22 cellular contexts compared by ENCODE assay signal in the genomic region with DNA sequence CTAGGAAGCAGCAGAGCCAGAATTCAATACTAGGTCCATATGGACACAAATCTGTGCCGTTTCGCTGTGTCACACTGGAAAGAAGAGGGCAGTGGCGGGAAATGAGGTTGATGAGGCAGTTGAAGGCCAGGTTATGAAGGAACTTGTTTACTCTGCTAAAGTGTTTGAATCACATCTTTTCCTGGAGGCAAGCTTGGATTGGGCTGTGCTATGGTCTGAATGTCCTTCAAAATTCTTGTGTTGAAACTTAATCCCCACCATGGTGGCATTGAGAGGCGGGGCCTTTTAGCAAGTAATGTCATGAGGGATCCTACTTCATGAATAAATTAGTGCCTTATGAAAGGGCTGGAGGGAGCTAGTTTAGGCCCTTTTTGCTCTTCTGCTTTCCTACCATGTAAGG. TPM values are rescaled to one million over a fixed set of nuclear protein-coding genes. Genes with fewer than 3 reads are reported as not detected.
DNase-seq lines count a peak whose midpoint lies in the region; ATAC-seq, FAIRE-seq and TF ChIP-seq lines count a peak whose summit lies in the region.
"Had no signal": no experiment of that assay in that cellular context is flagged by ENCODE, and none has a peak within 500 bp of the region (broad histone marks: within the 10 kb centered on the region; RNA-seq: fewer than 3 reads in every experiment).

No MANE protein-coding gene starts in this region.

- H3K9me3 Mint-ChIP-seq in astrocyte (ENCODE audit: unreplicated experiment): no peaks in the 10 kb centered on the region
- H3K9me3 Mint-ChIP-seq: CD8-positive, alpha-beta T cell; HFFc6 had no signal

- in situ Hi-C loops in HepG2 (cut with HindIII; ENCODE audit: extremely low pct_ligation_motif_present, low pct_unique_long_range_greater_than_20kb): no loop called here

- H3K4me3 Mint-ChIP-seq in astrocyte (ENCODE audit: unreplicated experiment): no peak overlapping the region
- H3K4me3 Mint-ChIP-seq: CD4-positive, CD25-positive, alpha-beta regulatory T cell; CD8-positive, alpha-beta T cell; GM23338; HFFc6 had no signal

- H3K9me3 ChIP-seq in HepG2 (ENCODE audit: low read length) (no peaks in the 10 kb centered on the region), right lobe of liver (no peaks in the 10 kb centered on the region), astrocyte (ENCODE audit: insufficient read depth, low read depth, low read length) (no peaks in the 10 kb centered on the region)
- H3K9me3 ChIP-seq: A549, Caco-2, HAP-1 had no signal

- H3K4me1 Mint-ChIP-seq in astrocyte (ENCODE audit: low read depth, unreplicated experiment): no peaks in the 10 kb centered on the region

- ATAC-seq in HepG2 (no peak), right lobe of liver (no peak)
- ATAC-seq: A549; CD8-positive, alpha-beta T cell; GM12878; GM23338 had no signal

- no peak overlapping the region for H3K27ac Mint-ChIP-seq in astrocyte (ENCODE audit: unreplicated experiment)
- H3K27ac Mint-ChIP-seq: GM23338, HFFc6 had no signal

- H3K27ac ChIP-seq in HepG2 (ENCODE audit: extremely low read length, insufficient read depth, low read length) (no peak overlapping the region), right lobe of liver (no peak overlapping the region), astrocyte (ENCODE audit: low read depth, low read length) (no peak overlapping the region)
- H3K27ac ChIP-seq: A549 had no signal

- BruUV-seq in HepG2 (replicated peaks; lab: Mats Ljungman, UMichigan): no TSS peak

- TF ChIP-seq EP300 in HepG2 (IDR thresholded peaks at IDR 0.05; ENCODE audit: low read depth in 2 of 2, low read length in 2 of 2): no peak
- TF ChIP-seq EP300 in HepG2 (CRISPR knock-in tag; IDR thresholded peaks at IDR 0.05; ENCODE audit: borderline replicate concordance): no peak

- H3K27me3 Mint-ChIP-seq in astrocyte (ENCODE audit: low read depth, unreplicated experiment): no peaks in the 10 kb centered on the region
- H3K27me3 Mint-ChIP-seq: CD4-positive, CD25-positive, alpha-beta regulatory T cell had no signal

- no peaks in the 10 kb centered on the region for H3K36me3 ChIP-seq in HepG2 (replicated peaks in 1 of 2; ENCODE audit: control insufficient read depth in 1 of 2, insufficient read depth in 2 of 2, low read length in 2 of 2)
- H3K36me3 ChIP-seq in right lobe of liver: no peaks in the 10 kb centered on the region
- H3K36me3 ChIP-seq in astrocyte (ENCODE audit: insufficient read depth, low read length): no peaks in the 10 kb centered on the region

- H3K27me3 ChIP-seq in HepG2 (ENCODE audit: control insufficient read depth in 1 of 2, insufficient read depth in 2 of 2, low read length in 2 of 2) (no peaks in the 10 kb centered on the region), right lobe of liver (no peaks in the 10 kb centered on the region), astrocyte (ENCODE audit: insufficient read depth, low read length) (no peaks in the 10 kb centered on the region)

- H4K20me1 ChIP-seq in HepG2 (ENCODE audit: insufficient read depth, low read length): no peaks in the 10 kb centered on the region
- H4K20me1 ChIP-seq in astrocyte (ENCODE audit: insufficient read depth, low read length): no peaks in the 10 kb centered on the region

- no peaks in the 10 kb centered on the region for H3K79me2 ChIP-seq in HepG2 (ENCODE audit: insufficient read depth, low read length)
- H3K79me2 ChIP-seq in astrocyte (ENCODE audit: insufficient read depth, low read length): peaks cover 11% of the 10 kb centered on the region

- CTCF ChIA-PET in HepG2 (lab: Yijun Ruan, JAX; ENCODE audit: low intra/inter-chr PET ratio, low total read pairs): no interaction called here

- intact Hi-C loops in HepG2 (cut with micrococcal nuclease; ENCODE audit: unreplicated experiment): no loop called here
- intact Hi-C loops in right lobe of liver (cut with DNase I): no loop called here

- H3K9ac ChIP-seq in HepG2 (ENCODE audit: insufficient read depth, low read depth, low read length) (no peak overlapping the region), astrocyte (ENCODE audit: low read length) (no peak overlapping the region)

- FAIRE-seq in HepG2 (lab: Jason Lieb, UNC) (no peak), astrocyte (lab: Jason Lieb, UNC) (peak; percentile 62)
- FAIRE-seq: A549, GM12878, GM18507, H54 had no signal

- no peak overlapping the region for H2AFZ ChIP-seq in HepG2 (ENCODE audit: low read length)
- no peak overlapping the region for H2AFZ ChIP-seq in astrocyte (ENCODE audit: low read depth, low read length)
- H2AFZ ChIP-seq: GM23338 had no signal

- H3K36me3 Mint-ChIP-seq in astrocyte (ENCODE audit: low read depth, unreplicated experiment): no peaks in the 10 kb centered on the region
- H3K36me3 Mint-ChIP-seq: CD4-positive, CD25-positive, alpha-beta regulatory T cell; CD8-positive, alpha-beta T cell had no signal

- H3K4me3 ChIP-seq in HepG2 (replicated peaks in 1 of 3; ENCODE audit: insufficient read depth in 1 of 3, low read depth in 2 of 3, low read length in 3 of 3) (no peak overlapping the region), right lobe of liver (no peak overlapping the region), astrocyte (ENCODE audit: insufficient read depth, low read depth, low read length) (no peak overlapping the region)
- H3K4me3 ChIP-seq: A549, GM12878, GM23338, HAP-1 had no signal

- H3K4me1 ChIP-seq in HepG2 (ENCODE audit: insufficient read depth, low read length) (no peaks in the 10 kb centered on the region), right lobe of liver (no peaks in the 10 kb centered on the region), astrocyte (ENCODE audit: insufficient read depth, low read length) (peaks cover 11% of the 10 kb centered on the region)
- H3K4me1 ChIP-seq: Caco-2 had no signal

- no peak overlapping the region for H3K4me2 ChIP-seq in HepG2 (ENCODE audit: low read depth, low read length)
- no peak overlapping the region for H3K4me2 ChIP-seq in astrocyte (ENCODE audit: low read length)
- H3K4me2 ChIP-seq: A549, GM23338 had no signal

- TF ChIP-seq CTCF in HepG2 (CRISPR knock-in tag; IDR thresholded peaks at IDR 0.05) (no peak), right lobe of liver (IDR thresholded peaks at IDR 0.05) (no peak), astrocyte (IDR thresholded peaks at IDR 0.05; ENCODE audit: insufficient read depth, low read depth, low read length) (no peak)

- POLR2A ChIA-PET in HepG2 (lab: Yijun Ruan, JAX): no interaction called here

- no peak for TF ChIP-seq RAD21 in HepG2 (CRISPR knock-in tag; IDR thresholded peaks at IDR 0.05)

- peak; percentile 14 for DNase-seq in DMS53 (lab: John Stamatoyannopoulos, UW)
- DNase-seq in DMS53 treated with DMSO at 0.1 percent for 48 hours (lab: John Stamatoyannopoulos, UW; ENCODE audit: unreplicated experiment): no peak
- peak; percentile 9 for DNase-seq in HepG2 (ENCODE audit: low spot score)
- DNase-seq in right lobe of liver: no peak
- DNase-seq in astrocyte (ENCODE audit: low read depth): no peak
- DNase-seq in stimulated activated CD4-positive, alpha-beta T cell treated with anti-CD3 and anti-CD28 coated beads, Interleukin-1b, Interleukin-23, amount 100 ng/mL, for 48 hours: no peak
- DNase-seq in GOT3 (lab: John Stamatoyannopoulos, UW): no peak
- DNase-seq: 8988T; C1 segment of cervical spinal cord; Caco-2; CD4-positive, CD25-positive, alpha-beta regulatory T cell; CD8-positive, alpha-beta T cell; DMS79; EL; GDM1; HFFc6 had no signal

- 52% methylated on average over 3 of the region's 4 CpGs for WGBS in HepG2 (ENCODE audit: low lambda C conversion rate)
- 67% methylated on average over 3 of the region's 4 CpGs for WGBS in right lobe of liver (ENCODE audit: insufficient coverage, low coverage, low lambda C conversion rate, missing lambda C conversion rate)

- TF ChIP-seq POLR2A in HepG2 (IDR thresholded peaks at IDR 0.05; ENCODE audit: insufficient read depth in 1 of 2, low read depth in 2 of 2, low read length in 2 of 2) (no peak), right lobe of liver (IDR thresholded peaks at IDR 0.05) (no peak)

RNA-seq across cellular contexts. Expression of gene ERCC6L, which starts 2.1 kb away (rescaled TPM):
- 9.5 and 15.6 TPM in 2 replicates for total RNA-seq in HepG2 (2016; rRNA removed; fragmentation: Illumina TruSeq; extraction: Trizol)
- total RNA-seq in HepG2 (2016; cell fraction: cytosol; rRNA removed; fragmentation: Illumina TruSeq; extraction: Trizol; ENCODE audit: low read depth): 0.51 and 0.53 TPM in 2 replicates
- total RNA-seq in HepG2 (2016; cell fraction: insoluble cytoplasmic fraction; rRNA removed; fragmentation: Illumina TruSeq; extraction: Trizol): 8.9 and 15.0 TPM in 2 replicates
- 2.8 and 3.0 TPM in 2 replicates for total RNA-seq in HepG2 (2016; cell fraction: membrane; rRNA removed; fragmentation: Illumina TruSeq; extraction: Trizol)
- total RNA-seq in HepG2 (2016; cell fraction: nucleus; rRNA removed; fragmentation: Illumina TruSeq; extraction: Trizol): 6.5 and 7.0 TPM in 2 replicates
- 0.47 and 0.86 TPM in 2 replicates for polyA plus RNA-seq in HepG2 (2011; rRNA removed)
- polyA plus RNA-seq in HepG2 (2011; cell fraction: cytosol; rRNA removed): 0.35 and 0.44 TPM in 2 replicates
- polyA plus RNA-seq in HepG2 (2011; cell fraction: nucleus; rRNA removed): 0.31 and 0.34 TPM in 2 replicates
- 0.69 and 2.0 TPM in 2 replicates for polyA plus RNA-seq in HepG2 (2012)
- polyA plus RNA-seq in HepG2 (2016; cell fraction: cytosol; fragmentation: Illumina TruSeq; extraction: Trizol; ENCODE audit: low read depth): 0.15 and 0.16 TPM in 2 replicates
- 9.3 and 9.9 TPM in 2 replicates for polyA plus RNA-seq in HepG2 (2016; cell fraction: insoluble cytoplasmic fraction; fragmentation: Illumina TruSeq; extraction: Trizol; ENCODE audit: low read depth)
- 0.56 and 0.79 TPM in 2 replicates for polyA plus RNA-seq in HepG2 (2016; cell fraction: membrane; fragmentation: Illumina TruSeq; extraction: Trizol; ENCODE audit: low read depth)
- 5.2 and 5.3 TPM in 2 replicates for polyA plus RNA-seq in HepG2 (2016; cell fraction: nucleus; fragmentation: Illumina TruSeq; extraction: Trizol; ENCODE audit: insufficient read depth, low read depth)
- polyA minus RNA-seq in HepG2 (2011; rRNA and poly(A)+ RNA removed; ENCODE audit: low replicate concordance): 0.68 and 2.3 TPM in 2 replicates
- 1.1 and 1.7 TPM in 2 replicates for polyA minus RNA-seq in HepG2 (2011; cell fraction: cytosol; rRNA and poly(A)+ RNA removed)
- polyA minus RNA-seq in HepG2 (2011; cell fraction: nucleus; rRNA and poly(A)+ RNA removed): 2.2 TPM in 2 replicates
- total RNA-seq in right lobe of liver: under 1 TPM in 4 of 6 experiments, not detected in 2; 0.09 to 0.62 (median 0.30) TPM
- total RNA-seq in astrocyte: 0.55 and 1.0 TPM in 2 replicates

RNA-seq across cellular contexts. Expression of gene RPS4X, which starts 36.1 kb away (rescaled TPM):
- total RNA-seq in HepG2 (2016; rRNA removed; fragmentation: Illumina TruSeq; extraction: Trizol): 796 and 972 TPM in 2 replicates
- 1,084 and 1,255 TPM in 2 replicates for total RNA-seq in HepG2 (2016; cell fraction: cytosol; rRNA removed; fragmentation: Illumina TruSeq; extraction: Trizol; ENCODE audit: low read depth)
- total RNA-seq in HepG2 (2016; cell fraction: insoluble cytoplasmic fraction; rRNA removed; fragmentation: Illumina TruSeq; extraction: Trizol): 778 and 945 TPM in 2 replicates
- total RNA-seq in HepG2 (2016; cell fraction: membrane; rRNA removed; fragmentation: Illumina TruSeq; extraction: Trizol): 1,905 and 2,048 TPM in 2 replicates
- 275 and 295 TPM in 2 replicates for total RNA-seq in HepG2 (2016; cell fraction: nucleus; rRNA removed; fragmentation: Illumina TruSeq; extraction: Trizol)
- polyA plus RNA-seq in HepG2 (2011; rRNA removed): 1,199 and 1,289 TPM in 2 replicates
- polyA plus RNA-seq in HepG2 (2011; cell fraction: cytosol; rRNA removed): 1,509 and 1,662 TPM in 2 replicates
- polyA plus RNA-seq in HepG2 (2011; cell fraction: nucleus; rRNA removed): 301 and 377 TPM in 2 replicates
- polyA plus RNA-seq in HepG2 (2012): 1,270 and 1,395 TPM in 2 replicates
- polyA plus RNA-seq in HepG2 (2016; cell fraction: cytosol; fragmentation: Illumina TruSeq; extraction: Trizol; ENCODE audit: low read depth): 1,609 and 1,819 TPM in 2 replicates
- polyA plus RNA-seq in HepG2 (2016; cell fraction: insoluble cytoplasmic fraction; fragmentation: Illumina TruSeq; extraction: Trizol; ENCODE audit: low read depth): 1,262 and 1,290 TPM in 2 replicates
- polyA plus RNA-seq in HepG2 (2016; cell fraction: membrane; fragmentation: Illumina TruSeq; extraction: Trizol; ENCODE audit: low read depth): 2,384 and 2,506 TPM in 2 replicates
- 573 and 598 TPM in 2 replicates for polyA plus RNA-seq in HepG2 (2016; cell fraction: nucleus; fragmentation: Illumina TruSeq; extraction: Trizol; ENCODE audit: insufficient read depth, low read depth)
- 414 and 1,377 TPM in 2 replicates for polyA minus RNA-seq in HepG2 (2011; rRNA and poly(A)+ RNA removed; ENCODE audit: low replicate concordance)
- polyA minus RNA-seq in HepG2 (2011; cell fraction: cytosol; rRNA and poly(A)+ RNA removed): 414 and 464 TPM in 2 replicates
- polyA minus RNA-seq in HepG2 (2011; cell fraction: nucleus; rRNA and poly(A)+ RNA removed): 140 and 217 TPM in 2 replicates
- total RNA-seq in right lobe of liver: 100 to 1,000 TPM; 227 to 432 (median 340) TPM
- total RNA-seq in astrocyte: 565 and 626 TPM in 2 replicates

RNA-seq across cellular contexts. Expression of gene PIN4, which starts 59.4 kb away (rescaled TPM):
- 29.5 and 43.2 TPM in 2 replicates for total RNA-seq in HepG2 (2016; rRNA removed; fragmentation: Illumina TruSeq; extraction: Trizol)
- 10.7 and 11.2 TPM in 2 replicates for total RNA-seq in HepG2 (2016; cell fraction: cytosol; rRNA removed; fragmentation: Illumina TruSeq; extraction: Trizol; ENCODE audit: low read depth)
- 30.4 and 46.3 TPM in 2 replicates for total RNA-seq in HepG2 (2016; cell fraction: insoluble cytoplasmic fraction; rRNA removed; fragmentation: Illumina TruSeq; extraction: Trizol)
- 12.8 and 13.8 TPM in 2 replicates for total RNA-seq in HepG2 (2016; cell fraction: membrane; rRNA removed; fragmentation: Illumina TruSeq; extraction: Trizol)
- 15.0 and 15.2 TPM in 2 replicates for total RNA-seq in HepG2 (2016; cell fraction: nucleus; rRNA removed; fragmentation: Illumina TruSeq; extraction: Trizol)
- polyA plus RNA-seq in HepG2 (2011; rRNA removed): 9.9 and 12.6 TPM in 2 replicates
- polyA plus RNA-seq in HepG2 (2011; cell fraction: cytosol; rRNA removed): 4.8 and 7.0 TPM in 2 replicates
- polyA plus RNA-seq in HepG2 (2011; cell fraction: nucleus; rRNA removed): 2.0 and 6.0 TPM in 2 replicates
- polyA plus RNA-seq in HepG2 (2012): 26.8 and 37.1 TPM in 2 replicates
- polyA plus RNA-seq in HepG2 (2016; cell fraction: cytosol; fragmentation: Illumina TruSeq; extraction: Trizol; ENCODE audit: low read depth): 16.6 and 17.5 TPM in 2 replicates
- polyA plus RNA-seq in HepG2 (2016; cell fraction: insoluble cytoplasmic fraction; fragmentation: Illumina TruSeq; extraction: Trizol; ENCODE audit: low read depth): 70.9 and 79.1 TPM in 2 replicates
- 17.8 and 21.6 TPM in 2 replicates for polyA plus RNA-seq in HepG2 (2016; cell fraction: membrane; fragmentation: Illumina TruSeq; extraction: Trizol; ENCODE audit: low read depth)
- polyA plus RNA-seq in HepG2 (2016; cell fraction: nucleus; fragmentation: Illumina TruSeq; extraction: Trizol; ENCODE audit: insufficient read depth, low read depth): 25.2 and 26.0 TPM in 2 replicates
- polyA minus RNA-seq in HepG2 (2011; rRNA and poly(A)+ RNA removed; ENCODE audit: low replicate concordance): 1.4 and 2.5 TPM in 2 replicates
- polyA minus RNA-seq in HepG2 (2011; cell fraction: cytosol; rRNA and poly(A)+ RNA removed): 3.7 and 4.5 TPM in 2 replicates
- 12.4 and 15.5 TPM in 2 replicates for polyA minus RNA-seq in HepG2 (2011; cell fraction: nucleus; rRNA and poly(A)+ RNA removed)
- total RNA-seq in right lobe of liver: 1 to 10 TPM; 6.1 to 9.3 (median 8.1) TPM
- total RNA-seq in astrocyte: 7.9 and 8.7 TPM in 2 replicates

Comparison
In these comparisons a context has a peak if more than half of its experiments do, and no peak if none do; other contexts are left out.
1. DNase-seq: peak in DMS53 (single experiment) and HepG2 (single experiment); none in DMS53 treated with DMSO at 0.1 percent for 48 hours (single experiment), right lobe of liver (0 of 3), astrocyte (single experiment), stimulated activated CD4-positive, alpha-beta T cell treated with anti-CD3 and anti-CD28 coated beads, Interleukin-1b, Interleukin-23, amount 100 ng/mL, for 48 hours (single experiment) and GOT3 (single experiment).